ENCODE assay signal across 22 cellular contexts in the genomic region with DNA sequence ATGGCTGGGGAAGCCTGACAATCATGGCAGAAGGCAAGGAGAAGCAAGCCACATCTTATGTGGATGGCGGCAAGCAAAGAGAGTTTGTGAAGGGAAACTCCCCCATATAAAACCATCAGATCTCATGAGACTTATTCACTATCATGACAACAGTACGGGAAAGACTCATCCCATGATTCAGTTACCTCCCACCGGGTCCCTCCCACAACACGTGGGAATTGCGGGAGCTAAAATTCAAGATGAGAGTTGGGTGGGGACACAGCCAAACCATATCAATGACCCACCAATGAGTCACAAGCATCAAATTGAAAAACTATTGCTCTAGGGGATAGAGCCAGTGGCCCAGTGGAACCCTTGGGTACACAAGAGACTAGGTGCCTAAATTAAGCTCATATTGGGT.
"Had no signal": no experiment of that assay in that cellular context is flagged by ENCODE, and none has a peak within 500 bp of the region (broad histone marks: within the 10 kb centered on the region; RNA-seq: fewer than 3 reads in every experiment).

No MANE protein-coding gene starts in this region.

- H3K4me3 ChIP-seq: left ventricle myocardium inferior, mucosa of descending colon, ovary, right atrium auricular region, right lobe of liver, skin epidermis, stomach, testis, thyroid gland, transverse colon, upper lobe of left lung, vagina had no signal

- DNase-seq: islet precursor cell; left ventricle myocardium inferior; midbrain; mucosa of descending colon; naive thymus-derived CD4-positive, alpha-beta T cell; ovary; right lobe of liver; stimulated activated CD4-positive, alpha-beta T cell treated with anti-CD3 and anti-CD28 coated beads, Interleukin-12 subunit alpha, Interleukin-12 subunit beta, amount 100 ng/mL, for 4 hours; stimulated activated CD4-positive, alpha-beta T cell treated with anti-CD3 and anti-CD28 coated beads, Interleukin-15, amount 100 ng/mL, for 24 hours; stimulated activated CD4-positive, alpha-beta T cell treated with anti-CD3 and anti-CD28 coated beads, Interleukin-2, amount 100 ng/mL, for 24 hours; stimulated activated CD4-positive, alpha-beta T cell treated with anti-CD3 and anti-CD28 coated beads, Interleukin-4, amount 100 ng/mL, for 1 hour; stimulated activated naive B cell treated with anti-CD40 and anti-IgM and Interleukin-4, amounts not matched to agents 10 μg/mL and 1 μg/mL and 100 μg/mL, for 72 hours; stimulated activated naive CD8-positive, alpha-beta T cell treated with anti-CD3 and anti-CD28 coated beads, Interleukin-15, Interleukin-2, amounts not matched to agents 100 U/mL and 50 U/mL, for 24 hours; stomach; testis; thyroid gland; transverse colon; upper lobe of left lung had no signal

- ATAC-seq: mucosa of descending colon; naive thymus-derived CD4-positive, alpha-beta T cell; natural killer cell treated with Interleukin-12 subunit alpha and Interleukin-12 subunit beta and Interleukin-15 and Interleukin-18, amount 100 ng/mL, for 72 hours; right lobe of liver; stimulated activated naive B cell treated with anti-CD40 and anti-IgM and Interleukin-4, amounts not matched to agents 10 μg/mL and 1 μg/mL and 100 μg/mL, for 72 hours; stimulated activated naive CD8-positive, alpha-beta T cell treated with anti-CD3 and anti-CD28 coated beads, Interleukin-15, Interleukin-2, amounts not matched to agents 100 U/mL and 50 U/mL, for 24 hours had no signal
